ENCODE assay signal across 11 cellular contexts in genomic region chrX:24396236-24396929, GRCh38. TPM values are rescaled to one million over a fixed set of nuclear protein-coding genes. Genes with fewer than 3 reads are reported as not detected.
A peak's percentile ranks its signal among the peaks of the same experiment; 100 is the strongest.
DNase-seq lines count a peak whose midpoint lies in the region; ATAC-seq, FAIRE-seq and TF ChIP-seq lines count a peak whose summit lies in the region.
"Had no signal": no experiment of that assay in that cellular context is flagged by ENCODE, and none has a peak within 500 bp of the region (broad histone marks: within the 10 kb centered on the region; RNA-seq: fewer than 3 reads in every experiment).

No MANE protein-coding gene starts in this region.

- peaks cover 0 to 7% of the 10 kb centered on the region in 2 donors for H3K4me1 ChIP-seq in right atrium auricular region
- H3K4me1 ChIP-seq: BLaER1 had no signal

- ATAC-seq in Right ventricle myocardium superior (ENCODE audit: poor library complexity) (peak; percentile 49), GM21529 (IDR thresholded peaks at IDR 0.05; ENCODE audit: unreplicated experiment) (no peak)

- intact Hi-C loops in Right ventricle myocardium superior (cut with DNase I) (loop anchor here (5.0 kb wide), 1 partner anchor 101 kb away; no protein-coding TSS in a partner anchor), lower leg skin (cut with DNase I; ENCODE audit: low total_unique reads) (loop anchor here (10.0 kb wide), 1 partner anchor 88 kb away; no protein-coding TSS in a partner anchor)

- DNase-seq in Right ventricle myocardium superior (no peak), right atrium auricular region (ENCODE audit: low spot score) (no peak), amygdala (lab: John Stamatoyannopoulos, UW) (no peak), lower leg skin (ENCODE audit: low spot score in 2 of 2) (no peak), substantia nigra (lab: John Stamatoyannopoulos, UW) (no peak)
- DNase-seq: activated B cell treated with CpG ODN at 0.5 μM for 24 hours; activated naive CD8-positive, alpha-beta T cell treated with anti-CD3 and anti-CD28 coated beads, Interleukin-2, amount 10 ng/mL, durations not matched to agents 7 days and 5 days had no signal

- no peaks in the 10 kb centered on the region for H3K27me3 ChIP-seq in right atrium auricular region
- H3K27me3 ChIP-seq: BLaER1 had no signal

- H3K36me3 ChIP-seq in right atrium auricular region = no peaks in the 10 kb centered on the region
- H3K36me3 ChIP-seq: BLaER1 had no signal

- peak; percentile 94 for FAIRE-seq in islet of Langerhans (lab: Jason Lieb, UNC)

- H3K9me3 ChIP-seq in right atrium auricular region = no peaks in the 10 kb centered on the region
- H3K9me3 ChIP-seq: BLaER1 had no signal

- peak overlapping the region in 1 of 2 donors; percentile 37 for H3K27ac ChIP-seq in right atrium auricular region
- H3K27ac ChIP-seq in angular gyrus (ENCODE audit: low read depth, low read length) = peak overlapping the region; percentile 30
- H3K27ac ChIP-seq in substantia nigra (ENCODE audit: low read depth, low read length, poor library complexity, severe bottlenecking) = no peak overlapping the region
- H3K27ac ChIP-seq: BLaER1 had no signal

- no peak for TF ChIP-seq POLR2A in lower leg skin (IDR thresholded peaks at IDR 0.05)

- TF ChIP-seq CTCF in right atrium auricular region (IDR thresholded peaks at IDR 0.05) (no peak), lower leg skin (IDR thresholded peaks at IDR 0.05) (no peak)

- H3K4me3 ChIP-seq in right atrium auricular region (no peak overlapping the region), lower leg skin (ENCODE audit: low read depth, poor library complexity, severe bottlenecking) (no peak overlapping the region)
- H3K4me3 ChIP-seq: BLaER1 had no signal

- 36 to 40% methylated on average over 5 of the region's 5 CpGs for WGBS in lower leg skin, 2 donors

RNA-seq across cellular contexts. Expression of gene SUPT20HL1, which starts 35.9 kb away (rescaled TPM):
- total RNA-seq in Right ventricle myocardium superior (not detected), right atrium auricular region (not detected), lower leg skin (not detected)
- total RNA-seq: activated B cell treated with CpG ODN at 0.5 μM for 24 hours; activated naive CD8-positive, alpha-beta T cell treated with anti-CD3 and anti-CD28 coated beads, Interleukin-2, amount 10 ng/mL, durations not matched to agents 7 days and 5 days had no signal
